Comparison of ENCODE assay signal across 10 cellular contexts in genomic region chr17:37605813-37606505, GRCh38. TPM values are rescaled to one million over a fixed set of nuclear protein-coding genes. Genes with fewer than 3 reads are reported as not detected.
A peak's percentile ranks its signal among the peaks of the same experiment; 100 is the strongest.
DNase-seq lines count a peak whose midpoint lies in the region; ATAC-seq, FAIRE-seq and TF ChIP-seq lines count a peak whose summit lies in the region.
"Had no signal": no experiment of that assay in that cellular context is flagged by ENCODE, and none has a peak within 500 bp of the region (broad histone marks: within the 10 kb centered on the region; RNA-seq: fewer than 3 reads in every experiment).

No MANE protein-coding gene starts in this region.

- H3K36me3 ChIP-seq in OCI-LY1 (ENCODE audit: insufficient read depth, low read length) (peaks cover 30% of the 10 kb centered on the region), adipocyte (ENCODE audit: control insufficient read depth, insufficient read depth, low read length, severe bottlenecking) (peaks cover 5% of the 10 kb centered on the region), neuronal stem cell (replicated peaks in 1 of 2; ENCODE audit: control insufficient read depth in 2 of 2, insufficient read depth in 2 of 2, low read length in 2 of 2) (peaks cover 2 to 36% of the 10 kb centered on the region in 2 donors)

- no peak for ATAC-seq in left lobe of liver

- H2BK5ac ChIP-seq in neuronal stem cell (ENCODE audit: low read length) = no peak overlapping the region

- no peak overlapping the region for H3K18ac ChIP-seq in neuronal stem cell (ENCODE audit: low read length)

- peaks cover 61% of the 10 kb centered on the region for H3K79me2 ChIP-seq in OCI-LY1 (ENCODE audit: insufficient read depth, low read length)

- peak overlapping the region; percentile 89 for H3K27ac ChIP-seq in OCI-LY1 (ENCODE audit: low read depth, low read length, poor library complexity, severe bottlenecking)
- H3K27ac ChIP-seq in neuronal stem cell (replicated peaks; ENCODE audit: low read length) = no peak overlapping the region

- H3F3A ChIP-seq in OCI-LY1 (ENCODE audit: insufficient read depth, low read length) = 0 out of 2 replicates have a peak, but pooled peaks cover 6% of the 10 kb centered on the region

- no peaks in the 10 kb centered on the region for H3K9me2 ChIP-seq in OCI-LY1 (ENCODE audit: low read depth, low read length)

- H3K23ac ChIP-seq in neuronal stem cell (ENCODE audit: low read depth, low read length, poor library complexity) = no peak overlapping the region

- H3K9me3 ChIP-seq in OCI-LY1 (ENCODE audit: low read length) (no peaks in the 10 kb centered on the region), adipocyte (ENCODE audit: control insufficient read depth, low read length) (no peaks in the 10 kb centered on the region), neuronal stem cell (replicated peaks in 1 of 2; ENCODE audit: control insufficient read depth in 2 of 2, insufficient read depth in 1 of 2, low read depth in 1 of 2, low read length in 2 of 2) (peaks cover 4 to 16% of the 10 kb centered on the region in 2 donors)

- no peak for DNase-seq in GM12891 (ENCODE audit: insufficient read length, low spot score)
- DNase-seq in adipocyte (ENCODE audit: low read depth) = peak; percentile 13
- peak; percentile 27 for DNase-seq in stimulated activated CD4-positive, alpha-beta T cell treated with anti-CD3 and anti-CD28 coated beads, Interleukin-4, amount 100 ng/mL, for 24 hours
- DNase-seq in amniotic stem cell (lab: John Stamatoyannopoulos, UW) = no peak
- DNase-seq in neuronal stem cell (ENCODE audit: low spot score) = no peak
- no peak for DNase-seq in left lobe of liver (ENCODE audit: low spot score)
- DNase-seq: NCI-H1105 had no signal

- FAIRE-seq in GM12891 (lab: Jason Lieb, UNC) = no peak
- FAIRE-seq: GM18507, keratinocyte had no signal

- H3K4me2 ChIP-seq in OCI-LY1 (ENCODE audit: low read length) = peak overlapping the region; percentile 83
- no peak overlapping the region for H3K4me2 ChIP-seq in neuronal stem cell (ENCODE audit: insufficient read depth, low read length, poor library complexity, severe bottlenecking)

- H2BK12ac ChIP-seq in neuronal stem cell (ENCODE audit: low read length) = no peak overlapping the region

- H2BK120ac ChIP-seq in neuronal stem cell (ENCODE audit: low read depth, low read length) = no peak overlapping the region

- TF ChIP-seq CTCF in OCI-LY1 (IDR thresholded peaks at IDR 0.05; ENCODE audit: low read length) = no peak

- H2BK15ac ChIP-seq in neuronal stem cell (ENCODE audit: low read length) = no peak overlapping the region

- H2AK5ac ChIP-seq in neuronal stem cell (ENCODE audit: low read depth, low read length) = no peak overlapping the region

- H3K79me1 ChIP-seq in neuronal stem cell (ENCODE audit: low read depth, low read length) = peaks cover 2% of the 10 kb centered on the region

- H3K14ac ChIP-seq in neuronal stem cell (ENCODE audit: low read length) = no peak overlapping the region

- no peak overlapping the region for H2AFZ ChIP-seq in OCI-LY1 (ENCODE audit: low read length)
- no peak overlapping the region for H2AFZ ChIP-seq in neuronal stem cell (ENCODE audit: low read length)

- no peak overlapping the region for H4K8ac ChIP-seq in neuronal stem cell (ENCODE audit: low read depth, low read length)

- no CpG with 5 or more reads among the region's 7 CpGs for WGBS in neuronal stem cell (ENCODE audit: extremely low coverage in 2 of 2, insufficient read length in 2 of 2, insufficient replicate concordance in 1 of 2), 2 donors

- H3K9ac ChIP-seq in OCI-LY1 (ENCODE audit: low read length) (peak overlapping the region; percentile 43), adipocyte (ENCODE audit: low read length) (no peak overlapping the region), neuronal stem cell (ENCODE audit: low read depth, low read length, poor library complexity) (no peak overlapping the region)

- no peaks in the 10 kb centered on the region for H4K20me1 ChIP-seq in OCI-LY1 (ENCODE audit: insufficient read depth, low read length)

- H3K4me1 ChIP-seq in OCI-LY1 (ENCODE audit: insufficient read depth, low read length, severe bottlenecking) = peaks cover 35% of the 10 kb centered on the region
- H3K4me1 ChIP-seq in adipocyte (ENCODE audit: control insufficient read depth, insufficient read depth, low read length) = peaks cover 39% of the 10 kb centered on the region
- no peaks in the 10 kb centered on the region for H3K4me1 ChIP-seq in neuronal stem cell (ENCODE audit: control insufficient read depth in 2 of 2, insufficient read depth in 1 of 2, low read depth in 1 of 2, low read length in 2 of 2)

- H4K91ac ChIP-seq in neuronal stem cell (ENCODE audit: low read depth, low read length, poor library complexity) = no peak overlapping the region

- no peak for TF ChIP-seq POLR2A in GM12891 (IDR thresholded peaks at IDR 0.05; ENCODE audit: low read depth, low read length)

- H3K4ac ChIP-seq in neuronal stem cell (ENCODE audit: low read length) = no peak overlapping the region

- H3K27me3 ChIP-seq in OCI-LY1 (ENCODE audit: insufficient read depth, low read length) = no peaks in the 10 kb centered on the region
- no peaks in the 10 kb centered on the region for H3K27me3 ChIP-seq in adipocyte (replicated peaks; ENCODE audit: control insufficient read depth, insufficient read depth, low read length)
- no peaks in the 10 kb centered on the region for H3K27me3 ChIP-seq in neuronal stem cell (ENCODE audit: control insufficient read depth in 3 of 3, insufficient read depth in 3 of 3, low read depth in 1 of 3, low read length in 3 of 3)

- H3K4me3 ChIP-seq in OCI-LY1 (ENCODE audit: low read depth, low read length, poor library complexity, severe bottlenecking) (peak overlapping the region; percentile 97), adipocyte (ENCODE audit: low read length) (no peak overlapping the region), neuronal stem cell (ENCODE audit: low read length in 2 of 2) (no peak overlapping the region)

TF ChIP-seq in GM12891, 5 proteins besides CTCF, POLR2A, EP300 and RAD21:
- TF ChIP-seq PAX5 (IDR thresholded peaks at IDR 0.05; ENCODE audit: insufficient read depth, low read length, severe bottlenecking) (no peak), SPI1 (IDR thresholded peaks at IDR 0.05; ENCODE audit: low read depth, low read length) (peak; percentile 82)
TF ChIP-seq in GM12891: peak in this region for 1.

RNA-seq across cellular contexts. Expression of gene SYNRG, which starts 3.3 kb away (rescaled TPM):
- 12.5 TPM for polyA plus RNA-seq in GM12891 (2012; ENCODE audit: low read depth, missing spikeins)
- 20.7 TPM for polyA plus RNA-seq in neuronal stem cell (2013, experiment 1 of 2)
- polyA plus RNA-seq in neuronal stem cell (2013, experiment 2 of 2) = 19.2 TPM
- total RNA-seq in left lobe of liver = 15.7 TPM

RNA-seq across cellular contexts. Expression of gene DDX52, which starts 37.3 kb away (rescaled TPM):
- polyA plus RNA-seq in GM12891 (2012; ENCODE audit: low read depth, missing spikeins) = 10.8 TPM
- polyA plus RNA-seq in neuronal stem cell (2013, experiment 1 of 2) = 33.9 TPM
- 36.6 TPM for polyA plus RNA-seq in neuronal stem cell (2013, experiment 2 of 2)
- total RNA-seq in left lobe of liver = 10.1 TPM

Comparison
In these comparisons a context has a peak if more than half of its experiments do, and no peak if none do; other contexts are left out.
1. DNase-seq: peak in adipocyte (single experiment) and stimulated activated CD4-positive, alpha-beta T cell treated with anti-CD3 and anti-CD28 coated beads, Interleukin-4, amount 100 ng/mL, for 24 hours (single experiment); none in GM12891 (single experiment), amniotic stem cell (single experiment), neuronal stem cell (single experiment) and left lobe of liver (single experiment).